23 cellular contexts compared by ENCODE assay signal in genomic region chr11:9142732-9143131, GRCh38. TPM values are rescaled to one million over a fixed set of nuclear protein-coding genes. Genes with fewer than 3 reads are reported as not detected.
DNase-seq lines count a peak whose midpoint lies in the region; ATAC-seq and TF ChIP-seq lines count a peak whose summit lies in the region.
"Had no signal": no experiment of that assay in that cellular context is flagged by ENCODE, and none has a peak within 500 bp of the region (broad histone marks: within the 10 kb centered on the region; RNA-seq: fewer than 3 reads in every experiment).

No MANE protein-coding gene starts in this region.

- no peak for TF ChIP-seq RAD21 in SK-N-SH (IDR thresholded peaks at IDR 0.05; ENCODE audit: low read length)

- H3K27me3 ChIP-seq in SK-N-SH (ENCODE audit: insufficient read depth) = no peaks in the 10 kb centered on the region
- H3K27me3 ChIP-seq in osteoblast (ENCODE audit: insufficient read depth, low read length) = no peaks in the 10 kb centered on the region
- H3K27me3 ChIP-seq: vagina had no signal

- H3K27ac ChIP-seq in SK-N-SH (ENCODE audit: low read depth in 2 of 2, low read length in 1 of 2) (no peak overlapping the region), osteoblast (ENCODE audit: low read depth, low read length) (no peak overlapping the region)
- H3K27ac ChIP-seq: C4-2B, SK-N-MC, vagina had no signal

- intact Hi-C loops in activated CD8-positive, alpha-beta T cell treated with anti-CD3 and anti-CD28 coated beads for 36 hours (cut with micrococcal nuclease) = no loop called here
- intact Hi-C loops in activated CD4-positive, alpha-beta T cell treated with anti-CD3 and anti-CD28 coated beads, Interleukin-2, amount 10 ng/mL, durations not matched to agents 24 days and 14 days (cut with micrococcal nuclease) = no loop called here

- peak in 12 of 14 donors; percentile 34 to 78 (median 62) for DNase-seq in C1 segment of cervical spinal cord (lab: John Stamatoyannopoulos, UW)
- DNase-seq in activated CD8-positive, alpha-beta T cell treated with anti-CD3 and anti-CD28 coated beads for 36 hours = no peak
- DNase-seq in endothelial cell (ENCODE audit: low spot score) = no peak
- peak in 53 of 56 donors; percentile 12 to 86 (median 67) for DNase-seq in nucleus accumbens (lab: John Stamatoyannopoulos, UW)
- no peak for DNase-seq in activated CD4-positive, alpha-beta T cell treated with anti-CD3 and anti-CD28 coated beads, Interleukin-2, amount 10 ng/mL, durations not matched to agents 24 days and 14 days
- DNase-seq in SK-N-SH = no peak
- DNase-seq in osteoblast (ENCODE audit: insufficient read length, low spot score, missing footprints) = no peak
- DNase-seq: activated CD4-positive, alpha-beta T cell treated with anti-CD3 and anti-CD28 coated beads for 48 hours; left colon; mesenchymal stem cell; NCI-H2029; NCI-H2227 treated with DMSO at 0.1 percent for 48 hours; retina; stimulated activated CD4-positive, alpha-beta T cell treated with anti-CD3 and anti-CD28 coated beads, Interleukin-2, amount 100 ng/mL, for 24 hours; T-helper 2 cell had no signal

- H3K4me3 Mint-ChIP-seq in activated CD8-positive, alpha-beta T cell treated with anti-CD3 and anti-CD28 coated beads for 36 hours = no peak overlapping the region
- peak overlapping the region; percentile 68 for H3K4me3 Mint-ChIP-seq in endothelial cell (ENCODE audit: unreplicated experiment)
- H3K4me3 Mint-ChIP-seq in activated CD4-positive, alpha-beta T cell treated with anti-CD3 and anti-CD28 coated beads, Interleukin-2, amount 10 ng/mL, durations not matched to agents 24 days and 14 days = no peak overlapping the region
- H3K4me3 Mint-ChIP-seq: dendritic cell treated with granulocyte-macrophage colony-stimulating factor and Interleukin-4, amounts not matched to agents 40 ng/mL and 50 ng/mL, for 4 days had no signal

- H4K20me1 ChIP-seq in SK-N-SH (ENCODE audit: insufficient read depth) = peaks cover 25% of the 10 kb centered on the region
- H4K20me1 ChIP-seq in osteoblast (ENCODE audit: insufficient read depth, low read length) = peaks cover 13% of the 10 kb centered on the region

- ATAC-seq in activated CD8-positive, alpha-beta T cell treated with anti-CD3 and anti-CD28 coated beads for 36 hours = no peak
- no peak for ATAC-seq in HG03457 (IDR thresholded peaks at IDR 0.05; ENCODE audit: unreplicated experiment)
- ATAC-seq: left colon had no signal

- H3K9me3 Mint-ChIP-seq in activated CD8-positive, alpha-beta T cell treated with anti-CD3 and anti-CD28 coated beads for 36 hours = no peaks in the 10 kb centered on the region
- no peaks in the 10 kb centered on the region for H3K9me3 Mint-ChIP-seq in endothelial cell (ENCODE audit: unreplicated experiment)
- H3K9me3 Mint-ChIP-seq in activated CD4-positive, alpha-beta T cell treated with anti-CD3 and anti-CD28 coated beads, Interleukin-2, amount 10 ng/mL, durations not matched to agents 24 days and 14 days = no peaks in the 10 kb centered on the region
- H3K9me3 Mint-ChIP-seq: dendritic cell treated with granulocyte-macrophage colony-stimulating factor and Interleukin-4, amounts not matched to agents 40 ng/mL and 50 ng/mL, for 4 days had no signal

- H3K36me3 ChIP-seq in SK-N-SH (replicated peaks in 1 of 2; ENCODE audit: control insufficient read depth in 1 of 2, insufficient read depth in 2 of 2, low read length in 1 of 2) (peaks cover 55 to 78% of the 10 kb centered on the region in 2 experiments), osteoblast (ENCODE audit: insufficient read depth, low read length) (peaks cover 88% of the 10 kb centered on the region)

- TF ChIP-seq EP300 in SK-N-SH (IDR thresholded peaks at IDR 0.05; ENCODE audit: borderline replicate concordance in 1 of 2, low read depth in 1 of 2, low read length in 1 of 2) = no peak

- H3K9me3 ChIP-seq in SK-N-SH (no peaks in the 10 kb centered on the region), osteoblast (ENCODE audit: low read depth, low read length) (no peaks in the 10 kb centered on the region)
- H3K9me3 ChIP-seq: HAP-1, vagina had no signal

- H3K4me3 ChIP-seq in SK-N-SH (ENCODE audit: low read depth in 2 of 2, low read length in 1 of 2) (no peak overlapping the region), osteoblast (ENCODE audit: insufficient read depth, low read length) (no peak overlapping the region)
- H3K4me3 ChIP-seq: HAP-1, SK-N-MC, smooth muscle cell, vagina had no signal

- CTCF ChIA-PET in activated CD8-positive, alpha-beta T cell treated with anti-CD3 and anti-CD28 coated beads for 36 hours (lab: Charles Lee) = interaction anchor here (1.0 to 2.6 kb wide), 2 partner anchors 132 to 363 kb away, joined by 3 to 8 read pairs; no protein-coding TSS in a partner anchor
- CTCF ChIA-PET in SK-N-SH (lab: Yijun Ruan, JAX) = interaction anchor here (1.0 to 2.2 kb wide), 3 partner anchors 10 to 364 kb away, joined by 4 to 12 read pairs (median 4); no protein-coding TSS in a partner anchor

- H3K4me2 ChIP-seq in SK-N-SH = no peak overlapping the region
- no peak overlapping the region for H3K4me2 ChIP-seq in osteoblast (ENCODE audit: insufficient read depth, low read length)
- H3K4me2 ChIP-seq: smooth muscle cell had no signal

- no peak for TF ChIP-seq CTCF in activated CD8-positive, alpha-beta T cell treated with anti-CD3 and anti-CD28 coated beads for 36 hours (IDR thresholded peaks at IDR 0.05)
- no peak for TF ChIP-seq CTCF in endothelial cell (IDR thresholded peaks at IDR 0.05; ENCODE audit: unreplicated experiment)
- no peak for TF ChIP-seq CTCF in SK-N-SH (IDR thresholded peaks at IDR 0.05)
- no peak for TF ChIP-seq CTCF in osteoblast (IDR thresholded peaks at IDR 0.05; ENCODE audit: extremely low read depth, low read depth, low read length)

- no peak overlapping the region for H2AFZ ChIP-seq in SK-N-SH (ENCODE audit: low read depth)
- H2AFZ ChIP-seq in osteoblast (ENCODE audit: low read length) = no peak overlapping the region

- no peaks in the 10 kb centered on the region for H3K27me3 Mint-ChIP-seq in activated CD8-positive, alpha-beta T cell treated with anti-CD3 and anti-CD28 coated beads for 36 hours
- peaks cover under 1% of the 10 kb centered on the region for H3K27me3 Mint-ChIP-seq in endothelial cell (ENCODE audit: unreplicated experiment)
- H3K27me3 Mint-ChIP-seq in activated CD4-positive, alpha-beta T cell treated with anti-CD3 and anti-CD28 coated beads, Interleukin-2, amount 10 ng/mL, durations not matched to agents 24 days and 14 days = no peaks in the 10 kb centered on the region
- H3K27me3 Mint-ChIP-seq: dendritic cell treated with granulocyte-macrophage colony-stimulating factor and Interleukin-4, amounts not matched to agents 40 ng/mL and 50 ng/mL, for 4 days had no signal

- 88% methylated on average over 7 of the region's 7 CpGs for WGBS in SK-N-SH (ENCODE audit: low lambda C conversion rate)

- POLR2A ChIA-PET in activated CD8-positive, alpha-beta T cell treated with anti-CD3 and anti-CD28 coated beads for 36 hours (lab: Charles Lee) = no interaction called here
- POLR2A ChIA-PET in SK-N-SH (lab: Yijun Ruan, JAX) = no interaction called here

- H3K9ac ChIP-seq in SK-N-SH = no peak overlapping the region

- H3K9me2 ChIP-seq in SK-N-SH = no peaks in the 10 kb centered on the region

- peaks cover 27% of the 10 kb centered on the region for H3F3A ChIP-seq in SK-N-SH (replicated peaks; ENCODE audit: insufficient read depth)

- peaks cover 16% of the 10 kb centered on the region for H3K36me3 Mint-ChIP-seq in activated CD8-positive, alpha-beta T cell treated with anti-CD3 and anti-CD28 coated beads for 36 hours (ENCODE audit: low read depth)
- H3K36me3 Mint-ChIP-seq in endothelial cell (ENCODE audit: low read depth, unreplicated experiment) = peaks cover 57% of the 10 kb centered on the region
- H3K36me3 Mint-ChIP-seq in activated CD4-positive, alpha-beta T cell treated with anti-CD3 and anti-CD28 coated beads, Interleukin-2, amount 10 ng/mL, durations not matched to agents 24 days and 14 days (ENCODE audit: low read depth) = peaks cover 68% of the 10 kb centered on the region

- H3K4me1 Mint-ChIP-seq in activated CD8-positive, alpha-beta T cell treated with anti-CD3 and anti-CD28 coated beads for 36 hours (ENCODE audit: low read depth) = peaks cover 5% of the 10 kb centered on the region
- H3K4me1 Mint-ChIP-seq in endothelial cell (ENCODE audit: unreplicated experiment) = peaks cover under 1% of the 10 kb centered on the region
- H3K4me1 Mint-ChIP-seq in activated CD4-positive, alpha-beta T cell treated with anti-CD3 and anti-CD28 coated beads, Interleukin-2, amount 10 ng/mL, durations not matched to agents 24 days and 14 days = peaks cover 24% of the 10 kb centered on the region

- peaks cover 5 to 24% of the 10 kb centered on the region in 2 experiments; a peak in 3 of 4 replicates for H3K4me1 ChIP-seq in SK-N-SH (ENCODE audit: control insufficient read depth in 1 of 2, insufficient read depth in 2 of 2, low read depth in 1 of 2, low read length in 1 of 2)
- peaks cover 37% of the 10 kb centered on the region for H3K4me1 ChIP-seq in osteoblast (ENCODE audit: insufficient read depth, low read length)
- H3K4me1 ChIP-seq: HAP-1 had no signal

- peak overlapping the region; percentile 18 for H3K27ac Mint-ChIP-seq in activated CD8-positive, alpha-beta T cell treated with anti-CD3 and anti-CD28 coated beads for 36 hours
- H3K27ac Mint-ChIP-seq in endothelial cell (ENCODE audit: unreplicated experiment) = no peak overlapping the region
- no peak overlapping the region for H3K27ac Mint-ChIP-seq in activated CD4-positive, alpha-beta T cell treated with anti-CD3 and anti-CD28 coated beads, Interleukin-2, amount 10 ng/mL, durations not matched to agents 24 days and 14 days
- H3K27ac Mint-ChIP-seq: dendritic cell treated with granulocyte-macrophage colony-stimulating factor and Interleukin-4, amounts not matched to agents 40 ng/mL and 50 ng/mL, for 4 days had no signal

- no peaks in the 10 kb centered on the region for H3K79me2 ChIP-seq in SK-N-SH (ENCODE audit: insufficient read depth)
- no peaks in the 10 kb centered on the region for H3K79me2 ChIP-seq in osteoblast (ENCODE audit: insufficient read depth, low read length)

TF ChIP-seq in SK-N-SH, 30 proteins besides CTCF, POLR2A, EP300 and RAD21 (continues in another document):
- no peak for TF ChIP-seq USF1 (IDR thresholded peaks at IDR 0.05; ENCODE audit: borderline replicate concordance, low read depth)

RNA-seq across cellular contexts. Expression of gene SCUBE2, which starts 51.3 kb away (rescaled TPM):
- not detected for total RNA-seq in activated CD8-positive, alpha-beta T cell treated with anti-CD3 and anti-CD28 coated beads for 36 hours
- 2.4 TPM for total RNA-seq in endothelial cell (ENCODE audit: unreplicated experiment)
- 0.19 TPM in 1 of 2 replicates, not detected in the other for total RNA-seq in activated CD4-positive, alpha-beta T cell treated with anti-CD3 and anti-CD28 coated beads, Interleukin-2, amount 10 ng/mL, durations not matched to agents 24 days and 14 days
- 0.70 and 0.76 TPM in 2 replicates for polyA plus RNA-seq in SK-N-SH (2012; rRNA removed)
- 0.79 and 0.88 TPM in 2 replicates for polyA plus RNA-seq in SK-N-SH (2012; cell fraction: cytosol; rRNA removed)
- polyA plus RNA-seq in SK-N-SH (2012; cell fraction: nucleus; rRNA removed) = 1.2 and 1.4 TPM in 2 replicates
- total RNA-seq in osteoblast = 1.8 and 2.7 TPM in 2 replicates
- total RNA-seq: bronchial epithelial cell had no signal

Comparison
In these comparisons a context has a peak if more than half of its experiments do, and no peak if none do; other contexts are left out.
1. DNase-seq: peak in C1 segment of cervical spinal cord (12 of 14) and nucleus accumbens (53 of 56); none in activated CD8-positive, alpha-beta T cell treated with anti-CD3 and anti-CD28 coated beads for 36 hours (single experiment), endothelial cell (single experiment), activated CD4-positive, alpha-beta T cell treated with anti-CD3 and anti-CD28 coated beads, Interleukin-2, amount 10 ng/mL, durations not matched to agents 24 days and 14 days (single experiment), SK-N-SH (single experiment) and osteoblast (single experiment).